In the genomic region with DNA sequence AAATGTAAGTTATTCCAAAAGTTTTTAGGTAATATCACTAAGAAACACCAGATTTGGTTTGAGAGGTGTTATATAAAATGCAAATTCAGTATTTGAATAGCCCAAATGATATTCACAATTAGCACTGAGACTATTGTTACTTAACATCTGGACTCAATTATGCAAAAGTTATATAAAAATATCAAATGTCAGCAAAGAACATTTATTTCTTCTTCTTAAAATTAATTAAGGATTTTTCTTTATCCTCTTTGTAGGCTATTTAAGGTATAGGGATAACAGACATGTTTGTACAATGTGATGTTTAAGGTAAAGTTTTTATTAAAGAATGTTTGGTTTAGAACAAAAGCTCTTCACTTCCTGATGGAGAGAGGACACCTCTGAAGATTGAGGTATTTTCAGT, we compare ENCODE assay signal across 22 cellular contexts.
"Had no signal": no experiment of that assay in that cellular context is flagged by ENCODE, and none has a peak within 500 bp of the region (broad histone marks: within the 10 kb centered on the region; RNA-seq: fewer than 3 reads in every experiment).

No MANE protein-coding gene starts in this region.

- H3K4me3 Mint-ChIP-seq: mesothelial cell of epicardium had no signal

- H3K36me3 Mint-ChIP-seq: mesothelial cell of epicardium had no signal

- H3K27ac Mint-ChIP-seq: mesothelial cell of epicardium had no signal

- FAIRE-seq: endothelial cell of umbilical vein, islet of Langerhans, keratinocyte had no signal

- H3K4me3 ChIP-seq: coronary artery, dorsolateral prefrontal cortex, esophagus muscularis mucosa, gastrocnemius medialis, heart right ventricle, left lung, lower lobe of right lung had no signal

- H3K9me3 ChIP-seq: esophagus muscularis mucosa, gastrocnemius medialis, heart right ventricle, left lung, lower lobe of right lung had no signal

- H3K27me3 ChIP-seq: dorsolateral prefrontal cortex, esophagus muscularis mucosa, gastrocnemius medialis, heart right ventricle, left lung had no signal

- H3K4me1 ChIP-seq: gastrocnemius medialis, heart right ventricle, left lung had no signal

- H3K4me1 Mint-ChIP-seq: mesothelial cell of epicardium had no signal

- ATAC-seq: gastrocnemius medialis, heart right ventricle, left cardiac atrium, left lung, left ventricle myocardium superior, lower lobe of right lung had no signal

- H3K36me3 ChIP-seq: esophagus muscularis mucosa, gastrocnemius medialis, heart right ventricle, left lung, lower lobe of right lung had no signal

- H3K9me3 Mint-ChIP-seq: mesothelial cell of epicardium had no signal

- DNase-seq: dermis blood vessel endothelial cell; dorsolateral prefrontal cortex; effector CD4-positive, alpha-beta T cell; effector memory CD4-positive, alpha-beta T cell; foreskin fibroblast; foreskin melanocyte; gastrocnemius medialis; glutamatergic neuron; head of caudate nucleus; heart right ventricle; hippocampal formation; left cardiac atrium; left lung; left ventricle myocardium superior; lower lobe of right lung; mesenchymal stem cell had no signal

- H3K27ac ChIP-seq: coronary artery, dorsolateral prefrontal cortex, esophagus muscularis mucosa, gastrocnemius medialis, heart right ventricle, left lung, lower lobe of right lung had no signal
